In the genomic region with DNA sequence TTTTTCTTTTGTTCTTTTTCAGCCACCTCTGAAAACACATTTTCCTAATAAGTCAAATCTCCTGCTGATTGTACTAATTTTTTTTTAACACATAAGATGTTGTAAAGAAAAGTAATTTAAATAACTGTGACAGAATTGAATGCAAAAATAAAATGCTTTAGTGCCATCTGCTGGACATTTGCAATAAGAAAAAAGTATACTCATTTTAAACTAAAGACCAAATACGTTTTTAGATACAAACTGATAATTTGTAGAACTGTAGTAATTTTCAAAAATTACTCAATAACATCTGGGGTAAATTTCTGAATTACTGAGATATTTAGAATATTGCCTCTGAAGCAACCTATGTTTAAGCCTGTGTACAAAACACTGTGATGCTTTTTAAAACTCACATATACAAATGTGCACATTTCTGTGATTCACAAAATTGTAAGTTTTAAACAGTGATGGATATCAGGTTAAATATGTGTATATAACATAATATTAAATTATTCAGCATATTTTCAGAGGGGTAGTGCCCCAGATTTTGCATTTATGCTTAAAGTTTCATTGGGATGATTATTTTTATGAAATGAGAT, we compare ENCODE assay signal across 9 cellular contexts.
DNase-seq lines count a peak whose midpoint lies in the region; ATAC-seq, FAIRE-seq and TF ChIP-seq lines count a peak whose summit lies in the region.
"Had no signal": no experiment of that assay in that cellular context is flagged by ENCODE, and none has a peak within 500 bp of the region (broad histone marks: within the 10 kb centered on the region; RNA-seq: fewer than 3 reads in every experiment).

No MANE protein-coding gene starts in this region.

- H3K27me3 ChIP-seq in H1 (replicated peaks in 1 of 4; ENCODE audit: control insufficient read depth in 3 of 4, extremely low read depth in 1 of 4, insufficient read depth in 3 of 4, low read length in 3 of 4) (no peaks in the 10 kb centered on the region), psoas muscle (ENCODE audit: insufficient read depth in 3 of 3, low read length in 2 of 3) (no peaks in the 10 kb centered on the region), vagina (no peaks in the 10 kb centered on the region)
- H3K27me3 ChIP-seq: BLaER1 treated with 17β-estradiol and CSF1 and Interleukin-3, amounts not matched to agents 10 nM and 100 nM had no signal

- FAIRE-seq in H1 (lab: Jason Lieb, UNC): peak; percentile 73

- no peak overlapping the region for H2BK15ac ChIP-seq in H1 (ENCODE audit: low read length)

- 13% methylated on average over 1 of the region's 1 CpG; no CpG with 5 or more reads in 1 of the 2 experiments for WGBS in H1 (ENCODE audit: extremely low coverage in 1 of 2, insufficient coverage in 1 of 2, insufficient read length in 1 of 2, insufficient replicate concordance in 2 of 2, low coverage in 1 of 2, low lambda C conversion rate in 2 of 2, missing lambda C conversion rate in 1 of 2), 2 experiments
- WGBS in psoas muscle, 3 donors: 0 to 4% (median 0%) methylated on average over 1 of the region's 1 CpG

- H3K23me2 ChIP-seq in H1 (ENCODE audit: low read depth, low read length): no peaks in the 10 kb centered on the region; the same call in 1 of the 2 replicates

- no peak overlapping the region for H2AK5ac ChIP-seq in H1 (ENCODE audit: low read depth, low read length)

- H2BK120ac ChIP-seq in H1 (replicated peaks; ENCODE audit: low read depth, low read length): no peak overlapping the region

- no peak overlapping the region for H4K91ac ChIP-seq in H1 (replicated peaks; ENCODE audit: insufficient read length, low read length)

- CTCF ChIA-PET in H1 (lab: Charles Lee; ENCODE audit: partially characterized antibody): interaction anchor here (0.6 to 2.2 kb wide), 6 partner anchors 8 to 553 kb away, joined by 3 to 10 read pairs (median 4); no protein-coding TSS in a partner anchor

- no peak overlapping the region for H3K14ac ChIP-seq in H1 (ENCODE audit: insufficient read length)

- TF ChIP-seq POLR2A in H1 (IDR thresholded peaks at IDR 0.05; ENCODE audit: control extremely low read depth in 1 of 2, low read depth in 2 of 2, low read length in 2 of 2): no peak
- TF ChIP-seq POLR2A in vagina (IDR thresholded peaks at IDR 0.05): no peak

- H3K9me3 ChIP-seq in H1 (ENCODE audit: insufficient read depth in 2 of 2, low read depth in 1 of 2, low read length in 1 of 2) (no peaks in the 10 kb centered on the region), psoas muscle (no peaks in the 10 kb centered on the region), vagina (no peaks in the 10 kb centered on the region)
- H3K9me3 ChIP-seq: BLaER1 treated with 17β-estradiol and CSF1 and Interleukin-3, amounts not matched to agents 10 nM and 100 nM had no signal

- H2BK5ac ChIP-seq in H1 (ENCODE audit: low read depth, low read length): no peak overlapping the region

- no peak overlapping the region for H3K27ac ChIP-seq in H1 (ENCODE audit: low read depth, low read length)
- no peak overlapping the region for H3K27ac ChIP-seq in psoas muscle
- H3K27ac ChIP-seq in vagina: no peak overlapping the region
- H3K27ac ChIP-seq: BLaER1 treated with 17β-estradiol and CSF1 and Interleukin-3, amounts not matched to agents 10 nM and 100 nM had no signal

- no peak overlapping the region for H3K56ac ChIP-seq in H1 (replicated peaks; ENCODE audit: insufficient read length, low read depth, low read length)

- H3K9ac ChIP-seq in H1 (replicated peaks in 1 of 4; ENCODE audit: extremely low read depth in 1 of 4, low read depth in 3 of 4, low read length in 3 of 4): no peak overlapping the region
- H3K9ac ChIP-seq: BLaER1 treated with 17β-estradiol and CSF1 and Interleukin-3, amounts not matched to agents 10 nM and 100 nM had no signal

- ATAC-seq in psoas muscle: no peak

- intact Hi-C loops in psoas muscle (cut with DNase I): loop anchor here (5.0 to 10.0 kb wide), 2 partner anchors 550 to 553 kb away; no protein-coding TSS in a partner anchor
- intact Hi-C loops in vagina (cut with DNase I): no loop called here

- H4K20me1 ChIP-seq in H1 (replicated peaks in 1 of 2; ENCODE audit: control insufficient read depth in 1 of 2, insufficient read depth in 2 of 2, low read length in 2 of 2): no peaks in the 10 kb centered on the region
- H4K20me1 ChIP-seq: BLaER1 treated with 17β-estradiol and CSF1 and Interleukin-3, amounts not matched to agents 10 nM and 100 nM had no signal

- H3K4ac ChIP-seq in H1 (replicated peaks; ENCODE audit: insufficient read length, low read depth, low read length): no peak overlapping the region

- TF ChIP-seq CTCF in H1 (IDR thresholded peaks at IDR 0.05; ENCODE audit: control extremely low read depth in 1 of 3, insufficient read depth in 1 of 3, low read depth in 1 of 3, low read length in 3 of 3): peak in 2 of 3 experiments; percentile 13 to 25; a peak in 2 of 4 replicates
- TF ChIP-seq CTCF in psoas muscle (IDR thresholded peaks at IDR 0.05): peak; percentile 48
- TF ChIP-seq CTCF in vagina (IDR thresholded peaks at IDR 0.05): no peak

- H2AFZ ChIP-seq in H1 (ENCODE audit: low read length): no peak overlapping the region

- POLR2A ChIA-PET in H1 (lab: Charles Lee; ENCODE audit: partially characterized antibody): no interaction called here

- H3K79me2 ChIP-seq in H1 (ENCODE audit: control insufficient read depth in 1 of 2, insufficient read depth in 2 of 2, low read length in 2 of 2): no peaks in the 10 kb centered on the region

- H3K36me3 ChIP-seq in H1 (ENCODE audit: control insufficient read depth in 2 of 4, insufficient read depth in 4 of 4, low read length in 3 of 4) (no peaks in the 10 kb centered on the region), psoas muscle (ENCODE audit: insufficient read depth in 1 of 2, low read depth in 1 of 2) (no peaks in the 10 kb centered on the region), vagina (no peaks in the 10 kb centered on the region)
- H3K36me3 ChIP-seq: BLaER1 treated with 17β-estradiol and CSF1 and Interleukin-3, amounts not matched to agents 10 nM and 100 nM had no signal

- no peak overlapping the region for H3K4me2 ChIP-seq in H1 (ENCODE audit: insufficient read depth in 1 of 2, low read depth in 2 of 2, low read length in 2 of 2)
- H3K4me2 ChIP-seq: BLaER1 treated with 17β-estradiol and CSF1 and Interleukin-3, amounts not matched to agents 10 nM and 100 nM had no signal

- H3K23ac ChIP-seq in H1 (ENCODE audit: insufficient read length): no peak overlapping the region

- H2BK12ac ChIP-seq in H1 (ENCODE audit: low read depth, low read length): no peak overlapping the region

- DNase-seq in NCI-H1092 treated with DMSO at 0.1 percent for 48 hours (lab: John Stamatoyannopoulos, UW) (peak; percentile 1), NCI-H1092 (lab: John Stamatoyannopoulos, UW) (no peak), NCI-H69 (lab: John Stamatoyannopoulos, UW) (peak; percentile 9), H1 (ENCODE audit: low read depth in 1 of 2, low spot score in 2 of 2) (no peak), psoas muscle (no peak), NCI-H128 (lab: John Stamatoyannopoulos, UW; ENCODE audit: unreplicated experiment) (no peak), NCI-H187 treated with DMSO at 0.1 percent for 48 hours (lab: John Stamatoyannopoulos, UW) (no peak), vagina (ENCODE audit: extremely low spot score in 2 of 2) (no peak)

- H3K4me3 ChIP-seq in H1 (ENCODE audit: extremely low read depth in 1 of 4, insufficient read depth in 2 of 4, low read depth in 3 of 4, low read length in 4 of 4) (no peak overlapping the region), psoas muscle (no peak overlapping the region), vagina (no peak overlapping the region)
- H3K4me3 ChIP-seq: BLaER1 treated with 17β-estradiol and CSF1 and Interleukin-3, amounts not matched to agents 10 nM and 100 nM had no signal

- peaks cover 0 to 4% (median 0%) of the 10 kb centered on the region in 4 experiments; a peak in 3 of 7 replicates for H3K4me1 ChIP-seq in H1 (replicated peaks in 1 of 4; ENCODE audit: control insufficient read depth in 3 of 4, insufficient read depth in 4 of 4, low read length in 3 of 4)
- no peaks in the 10 kb centered on the region for H3K4me1 ChIP-seq in psoas muscle
- H3K4me1 ChIP-seq in vagina: no peaks in the 10 kb centered on the region

- H3K18ac ChIP-seq in H1 (ENCODE audit: extremely low read depth, low read length): no peak overlapping the region

- H2BK20ac ChIP-seq in H1 (ENCODE audit: low read length): no peak overlapping the region

- no peak overlapping the region for H4K8ac ChIP-seq in H1 (ENCODE audit: extremely low read depth, insufficient read depth, low read length)

- no peak overlapping the region for H4K5ac ChIP-seq in H1 (ENCODE audit: insufficient read length, low read depth, low read length)

- no peaks in the 10 kb centered on the region for H3K79me1 ChIP-seq in H1 (ENCODE audit: low read depth, low read length)

- TF ChIP-seq EP300 in H1 (IDR thresholded peaks at IDR 0.05; ENCODE audit: borderline replicate concordance in 1 of 2, low read depth in 2 of 2, low read length in 2 of 2): no peak

- TF ChIP-seq RAD21 in H1 (IDR thresholded peaks at IDR 0.05 in 1 of 2, conservative IDR thresholded peaks at IDR 0.05 in 1 of 2; ENCODE audit: low read depth in 2 of 2, low read length in 2 of 2): peak in 1 of 2 experiments; percentile 52; a peak in 3 of 4 replicates

TF ChIP-seq in H1, 55 proteins besides CTCF, POLR2A, EP300 and RAD21:
- TF ChIP-seq EZH2 (IDR thresholded peaks at IDR 0.05; ENCODE audit: low read depth, low read length, severe bottlenecking): no peak
- no peak for TF ChIP-seq BRCA1 (IDR thresholded peaks at IDR 0.05; ENCODE audit: low read depth, low read length)
- no peak for TF ChIP-seq CBX5 (IDR thresholded peaks at IDR 0.05; ENCODE audit: low read depth, low read length)
- no peak for TF ChIP-seq KDM1A (IDR thresholded peaks at IDR 0.05; ENCODE audit: borderline replicate concordance, low read length)
- TF ChIP-seq YY1 (IDR thresholded peaks at IDR 0.05; ENCODE audit: low read depth, low read length): no peak
- TF ChIP-seq BACH1 (IDR thresholded peaks at IDR 0.05; ENCODE audit: low read length): no peak
- TF ChIP-seq HDAC2 (IDR thresholded peaks at IDR 0.05; ENCODE audit: borderline replicate concordance in 1 of 2, low read depth in 2 of 2, low read length in 2 of 2): no peak
- no peak for TF ChIP-seq PHF8 (conservative IDR thresholded peaks at IDR 0.05; ENCODE audit: low read depth, low read length)
- TF ChIP-seq NRF1 (IDR thresholded peaks at IDR 0.05; ENCODE audit: low read depth, low read length): no peak
- TF ChIP-seq NANOG (IDR thresholded peaks at IDR 0.05; ENCODE audit: insufficient read depth, low read depth, low read length, poor library complexity, severe bottlenecking): no peak
- TF ChIP-seq SIX5 (IDR thresholded peaks at IDR 0.05; ENCODE audit: low read depth, low read length): no peak
- no peak for TF ChIP-seq SAP30 (IDR thresholded peaks at IDR 0.05; ENCODE audit: insufficient read depth, insufficient replicate concordance, low read length)
- no peak for TF ChIP-seq GABPA (IDR thresholded peaks at IDR 0.05; ENCODE audit: borderline replicate concordance, insufficient read depth, low read length)
- TF ChIP-seq TAF1 (IDR thresholded peaks at IDR 0.05; ENCODE audit: low read depth, low read length): no peak

Comparison
In these comparisons a context has a peak if more than half of its experiments do, and no peak if none do; other contexts are left out.
1. DNase-seq: peak in NCI-H1092 treated with DMSO at 0.1 percent for 48 hours (single experiment) and NCI-H69 (single experiment); none in NCI-H1092 (single experiment), H1 (0 of 2), psoas muscle (0 of 2), NCI-H128 (single experiment), NCI-H187 treated with DMSO at 0.1 percent for 48 hours (single experiment) and vagina (0 of 2).
2. CTCF ChIP-seq: peak in H1 (2 of 3) and psoas muscle (single experiment); none in vagina (0 of 3).